ENCODE assay signal across 8 cellular contexts in genomic region chr2:64652231-64653173, GRCh38. TPM values are rescaled to one million over a fixed set of nuclear protein-coding genes. Genes with fewer than 3 reads are reported as not detected.
DNase-seq lines count a peak whose midpoint lies in the region; ATAC-seq and TF ChIP-seq lines count a peak whose summit lies in the region.

No MANE protein-coding gene starts in this region.

- peaks cover 55% of the 10 kb centered on the region for H4K20me1 ChIP-seq in BLaER1

- WGBS in tibial nerve, 2 donors, result 9 to 11% methylated on average over 21 of the region's 21 CpGs

- peak overlapping the region; percentile 94 for H3K27ac ChIP-seq in BLaER1
- peak overlapping the region; percentile 99 to 100 for H3K27ac ChIP-seq in coronary artery
- H3K27ac ChIP-seq in tibial nerve, result peak overlapping the region; percentile 96 to 100 (median 100)

- no peaks in the 10 kb centered on the region for H3K36me3 ChIP-seq in BLaER1
- H3K36me3 ChIP-seq in tibial nerve, result no peaks in the 10 kb centered on the region

- DNase-seq in SHP77 (lab: John Stamatoyannopoulos, UW) (peak; percentile 19 to 58), coronary artery (ENCODE audit: low spot score) (no peak), lung microvascular endothelial cell (ENCODE audit: low read depth in 2 of 2) (peak; percentile 50 to 57), tibial nerve (ENCODE audit: low spot score in 2 of 2) (no peak), GM10248 (ENCODE audit: extremely low spot score) (no peak)

- peak overlapping the region; percentile 90 for H3K4me2 ChIP-seq in BLaER1

- peak; percentile 28 for ATAC-seq in HG02610 (IDR thresholded peaks at IDR 0.05; ENCODE audit: unreplicated experiment)
- no peak for ATAC-seq in GM18909 (IDR thresholded peaks at IDR 0.05; ENCODE audit: poor library complexity, unreplicated experiment)

- no peak for TF ChIP-seq POLR2A in tibial nerve (IDR thresholded peaks at IDR 0.05)

- H3K4me3 ChIP-seq in BLaER1, result peak overlapping the region; percentile 84
- H3K4me3 ChIP-seq in coronary artery, result peak overlapping the region; percentile 98
- H3K4me3 ChIP-seq in tibial nerve, result peak overlapping the region; percentile 92 to 98 (median 94)

- CTCF ChIA-PET in GM10248 (lab: Yijun Ruan, JAX), result interaction anchor here (0.9 to 10.2 kb wide), 25 partner anchors 8 to 215 kb away, joined by 3 to 94 read pairs (median 4); no protein-coding TSS in a partner anchor

- H3K27me3 ChIP-seq in BLaER1, result no peaks in the 10 kb centered on the region
- no peaks in the 10 kb centered on the region for H3K27me3 ChIP-seq in tibial nerve

- TF ChIP-seq EP300 in tibial nerve (IDR thresholded peaks at IDR 0.05), result peak in 1 of 2 donors; percentile 52

- POLR2A ChIA-PET in GM10248 (lab: Yijun Ruan, JAX), result interaction anchor here (0.5 to 6.1 kb wide), 6 partner anchors 9 to 128 kb away, joined by 3 to 57 read pairs (median 10); no protein-coding TSS in a partner anchor

- H3K9me3 ChIP-seq in BLaER1, result no peaks in the 10 kb centered on the region
- H3K9me3 ChIP-seq in tibial nerve, result no peaks in the 10 kb centered on the region

- H3K4me1 ChIP-seq in BLaER1, result peaks cover 64% of the 10 kb centered on the region
- peaks cover 0 to 62% (median 29%) of the 10 kb centered on the region in 4 donors for H3K4me1 ChIP-seq in tibial nerve

- no peak for TF ChIP-seq CTCF in coronary artery (IDR thresholded peaks at IDR 0.05)
- TF ChIP-seq CTCF in tibial nerve (IDR thresholded peaks at IDR 0.05), result no peak
- no peak for TF ChIP-seq CTCF in GM10248 (IDR thresholded peaks at IDR 0.05; ENCODE audit: control extremely low read depth, extremely low read depth, low read depth, missing control alignments)

- H3K9ac ChIP-seq in BLaER1, result peak overlapping the region; percentile 90

RNA-seq across cellular contexts. Expression of gene SERTAD2, which starts 1.2 kb away (rescaled TPM):
- 3.3 and 6.2 TPM in 2 replicates for total RNA-seq in lung microvascular endothelial cell
- total RNA-seq in tibial nerve, result 10 to 100 TPM; 15.9 to 18.8 (median 17.4) TPM

Comparison
In these comparisons a context has a peak if more than half of its experiments do, and no peak if none do; other contexts are left out.
1. DNase-seq: peak in SHP77 (2 of 2) and lung microvascular endothelial cell (2 of 2); none in coronary artery (single experiment), tibial nerve (0 of 2) and GM10248 (single experiment).
2. Peak in every context shown above with its lines, with median percentiles within 50 percentile points of each other: H3K27ac ChIP-seq and H3K4me3 ChIP-seq.